In genomic region chr20:6142348-6142993, GRCh38 we compare ENCODE assay signal across 8 cellular contexts.
DNase-seq lines count a peak whose midpoint lies in the region; ATAC-seq and TF ChIP-seq lines count a peak whose summit lies in the region.

No MANE protein-coding gene starts in this region.

- no peak overlapping the region for H3K4me3 ChIP-seq in AG10803 (ENCODE audit: low read length)

- peak; percentile 86 for TF ChIP-seq CTCF in AG10803 (conservative IDR thresholded peaks at IDR 0.05; ENCODE audit: low read length)

- no peak for TF ChIP-seq POLR2A in GM18505 (IDR thresholded peaks at IDR 0.05; ENCODE audit: borderline replicate concordance, extremely low read depth, insufficient read depth, insufficient read length)

- DNase-seq in AG10803 (ENCODE audit: low read depth) (peak; percentile 65), NCI-H69 (lab: John Stamatoyannopoulos, UW) (peak; percentile 78), fibroblast of the conjunctiva (ENCODE audit: low read depth) (peak; percentile 40), non-pigmented ciliary epithelial cell (ENCODE audit: low read depth) (peak; percentile 24)
- DNase-seq in activated CD8-positive, alpha-beta memory T cell treated with anti-CD3 and anti-CD28 coated beads, Interleukin-2, amount 50 U/mL, for 1 hour (ENCODE audit: extremely low read depth), result peak; percentile 5

- ATAC-seq in GM18505 (IDR thresholded peaks at IDR 0.05; ENCODE audit: unreplicated experiment) (peak; percentile 81), HG03432 (IDR thresholded peaks at IDR 0.05; ENCODE audit: unreplicated experiment) (peak; percentile 85), HG03460 (IDR thresholded peaks at IDR 0.05; ENCODE audit: unreplicated experiment) (no peak)

Comparison
In these comparisons a context has a peak if more than half of its experiments do, and no peak if none do; other contexts are left out.
1. DNase-seq: peak in every context shown above with its lines; median percentile 78 in NCI-H69; 65 in AG10803; 40 in fibroblast of the conjunctiva; 24 in non-pigmented ciliary epithelial cell; 5 in activated CD8-positive, alpha-beta memory T cell treated with anti-CD3 and anti-CD28 coated beads, Interleukin-2, amount 50 U/mL, for 1 hour.